Comparison of ENCODE assay signal across 8 cellular contexts in genomic region chrX:13669246-13669689, GRCh38. TPM values are rescaled to one million over a fixed set of nuclear protein-coding genes. Genes with fewer than 3 reads are reported as not detected.
A peak's percentile ranks its signal among the peaks of the same experiment; 100 is the strongest.
DNase-seq lines count a peak whose midpoint lies in the region; ATAC-seq and TF ChIP-seq lines count a peak whose summit lies in the region.

No MANE protein-coding gene starts in this region.

- no peaks in the 10 kb centered on the region for H3K27me3 Mint-ChIP-seq in CD4-positive, alpha-beta T cell

- H3K4me3 Mint-ChIP-seq in CD4-positive, alpha-beta T cell = peak overlapping the region; percentile 36

- no peaks in the 10 kb centered on the region for H4K20me1 ChIP-seq in SK-N-SH (ENCODE audit: insufficient read depth)

- H3K36me3 ChIP-seq in SK-N-SH (replicated peaks in 1 of 2; ENCODE audit: control insufficient read depth in 1 of 2, insufficient read depth in 2 of 2, low read length in 1 of 2) = no peaks in the 10 kb centered on the region
- H3K36me3 ChIP-seq in lower lobe of right lung = no peaks in the 10 kb centered on the region
- H3K36me3 ChIP-seq in transverse colon = no peaks in the 10 kb centered on the region
- H3K36me3 ChIP-seq in H7 (replicated peaks; ENCODE audit: control insufficient read depth, insufficient read depth, low read length) = no peaks in the 10 kb centered on the region

- TF ChIP-seq POLR2A in transverse colon (IDR thresholded peaks at IDR 0.05) = no peak

- H3K9me3 ChIP-seq in CD4-positive, alpha-beta T cell (ENCODE audit: control insufficient read depth, low read length) = no peaks in the 10 kb centered on the region
- H3K9me3 ChIP-seq in SK-N-SH = no peaks in the 10 kb centered on the region
- H3K9me3 ChIP-seq in lower lobe of right lung = no peaks in the 10 kb centered on the region
- no peaks in the 10 kb centered on the region for H3K9me3 ChIP-seq in transverse colon

- no peaks in the 10 kb centered on the region for H3K9me3 Mint-ChIP-seq in CD4-positive, alpha-beta T cell

- H3K4me1 Mint-ChIP-seq in CD4-positive, alpha-beta T cell (ENCODE audit: low read depth) = peaks cover 10% of the 10 kb centered on the region

- CTCF ChIA-PET in CD4-positive, alpha-beta T cell (lab: Charles Lee) = interaction anchor here (0.8 to 1.6 kb wide), 3 partner anchors 11 to 18 kb away, joined by 3 to 5 read pairs (median 3); no protein-coding TSS in a partner anchor
- CTCF ChIA-PET in SK-N-SH (lab: Yijun Ruan, JAX) = interaction anchor here (0.6 to 2.4 kb wide), 2 partner anchors 10 to 280 kb away, joined by 3 to 6 read pairs; no protein-coding TSS in a partner anchor

- in situ Hi-C loops in transverse colon (cut with MboI; ENCODE audit: low pct_ligation_motif_present in 1 of 4, low pct_unique_long_range_greater_than_20kb in 1 of 4, low sequenced_read_pairs in 3 of 4) = loop anchor here in 3 of 4 donors (10.0 to 25.0 kb wide), 3 partner anchors 366 to 707 kb away; partner anchors contain the start of gene GEMIN8 (in 1 of the 3)

- peaks cover 27% of the 10 kb centered on the region for H3K36me3 Mint-ChIP-seq in CD4-positive, alpha-beta T cell (ENCODE audit: low read depth)

- no peaks in the 10 kb centered on the region for H3K79me2 ChIP-seq in SK-N-SH (ENCODE audit: insufficient read depth)

- no peak for TF ChIP-seq RAD21 in SK-N-SH (IDR thresholded peaks at IDR 0.05; ENCODE audit: low read length)

- peaks cover 10% of the 10 kb centered on the region for H3F3A ChIP-seq in SK-N-SH (replicated peaks; ENCODE audit: insufficient read depth)

- WGBS in SK-N-SH (ENCODE audit: low lambda C conversion rate) = 6% methylated on average over 8 of the region's 8 CpGs
- 0 to 22% methylated on average over 1 to 8 of the region's 8 CpGs for WGBS in transverse colon (ENCODE audit: low coverage in 1 of 2), 2 donors

- ATAC-seq in CD4-positive, alpha-beta T cell (ENCODE audit: poor library complexity) = peak; percentile 84
- ATAC-seq in GM19351 (IDR thresholded peaks at IDR 0.05; ENCODE audit: unreplicated experiment) (peak; percentile 81), HG03439 (IDR thresholded peaks at IDR 0.05; ENCODE audit: unreplicated experiment) (peak; percentile 64), lower lobe of right lung (peak; percentile 85 to 96)

- H3K9me2 ChIP-seq in SK-N-SH = no peaks in the 10 kb centered on the region

- H3K27ac ChIP-seq in CD4-positive, alpha-beta T cell (ENCODE audit: low read depth, low read length) = no peak overlapping the region
- peak overlapping the region in 1 of 2 experiments; percentile 75; a peak in 2 of 4 replicates for H3K27ac ChIP-seq in SK-N-SH (ENCODE audit: low read depth in 2 of 2, low read length in 1 of 2)
- peak overlapping the region; percentile 68 for H3K27ac ChIP-seq in lower lobe of right lung
- peak overlapping the region; percentile 62 to 81 (median 72) for H3K27ac ChIP-seq in transverse colon

- no peaks in the 10 kb centered on the region for H3K27me3 ChIP-seq in CD4-positive, alpha-beta T cell (ENCODE audit: control insufficient read depth, insufficient read depth, low read length)
- H3K27me3 ChIP-seq in SK-N-SH (ENCODE audit: insufficient read depth) = peaks cover 6% of the 10 kb centered on the region; the same call in 1 of the 2 replicates
- no peaks in the 10 kb centered on the region for H3K27me3 ChIP-seq in lower lobe of right lung (ENCODE audit: low read depth)
- no peaks in the 10 kb centered on the region for H3K27me3 ChIP-seq in transverse colon
- H3K27me3 ChIP-seq in H7 (ENCODE audit: control insufficient read depth, insufficient read depth, low read length) = no peaks in the 10 kb centered on the region

- peak in 5 of 10 experiments; percentile 5 to 34 (median 23) for DNase-seq in CD4-positive, alpha-beta T cell
- DNase-seq in SK-N-SH = no peak
- peak; percentile 87 for DNase-seq in brain pericyte (ENCODE audit: low read depth, low spot score)
- DNase-seq in lower lobe of right lung = peak; percentile 61
- peak; percentile 82 for DNase-seq in transverse colon
- DNase-seq in H7 = no peak

- TF ChIP-seq EP300 in SK-N-SH (IDR thresholded peaks at IDR 0.05; ENCODE audit: borderline replicate concordance in 1 of 2, low read depth in 1 of 2, low read length in 1 of 2) = peak in 1 of 2 experiments; percentile 74; a peak in 2 of 4 replicates
- peak; percentile 12 for TF ChIP-seq EP300 in transverse colon (IDR thresholded peaks at IDR 0.05; ENCODE audit: low read depth)

- H3K4me1 ChIP-seq in SK-N-SH (ENCODE audit: control insufficient read depth in 1 of 2, insufficient read depth in 2 of 2, low read depth in 1 of 2, low read length in 1 of 2) (no peaks in the 10 kb centered on the region; a peak in 1 of 4 replicates), lower lobe of right lung (peaks cover 11% of the 10 kb centered on the region), transverse colon (peaks cover 4 to 15% (median 7%) of the 10 kb centered on the region in 4 donors)

- intact Hi-C loops in CD4-positive, alpha-beta T cell (cut with DNase I, micrococcal nuclease) = no loop called here
- intact Hi-C loops in lower lobe of right lung (cut with DNase I) (no loop called here), transverse colon (cut with DNase I; ENCODE audit: low total_unique reads) (loop anchor here (10.0 kb wide), 1 partner anchor 66 kb away; the partner anchor contains the start of genes OFD1 and TRAPPC2)

- no peak for TF ChIP-seq CTCF in CD4-positive, alpha-beta T cell (IDR thresholded peaks at IDR 0.05)
- TF ChIP-seq CTCF in SK-N-SH (IDR thresholded peaks at IDR 0.05) (no peak), lower lobe of right lung (IDR thresholded peaks at IDR 0.05) (no peak), transverse colon (IDR thresholded peaks at IDR 0.05) (no peak)

- H3K4me2 ChIP-seq in SK-N-SH = peak overlapping the region; percentile 43; the same call in 1 of the 2 replicates

- H3K9ac ChIP-seq in SK-N-SH = no peak overlapping the region; the same call in 1 of the 2 replicates

- H3K4me3 ChIP-seq in SK-N-SH (ENCODE audit: low read depth in 2 of 2, low read length in 1 of 2) = peak overlapping the region; percentile 6 to 33; a peak in 1 of 4 replicates
- H3K4me3 ChIP-seq in lower lobe of right lung = peak overlapping the region; percentile 5
- peak overlapping the region in 1 of 4 donors; percentile 1 for H3K4me3 ChIP-seq in transverse colon
- no peak overlapping the region for H3K4me3 ChIP-seq in H7 (ENCODE audit: insufficient read depth, low read depth, low read length)

- H2AFZ ChIP-seq in SK-N-SH (ENCODE audit: low read depth) = peak overlapping the region; percentile 81

- POLR2A ChIA-PET in CD4-positive, alpha-beta T cell (lab: Charles Lee) = interaction anchor here (0.7 to 1.4 kb wide), 3 partner anchors 16 to 66 kb away, joined by 3 to 6 read pairs (median 3); partner anchors contain the start of gene RAB9A
- POLR2A ChIA-PET in SK-N-SH (lab: Yijun Ruan, JAX) = no interaction called here

- H3K27ac Mint-ChIP-seq in CD4-positive, alpha-beta T cell = peak overlapping the region; percentile 78

TF ChIP-seq in SK-N-SH, 30 proteins besides CTCF, POLR2A, EP300 and RAD21 (continues in another document):
- TF ChIP-seq MAX (IDR thresholded peaks at IDR 0.05; ENCODE audit: low read depth) (no peak; the same call in none of the 2 replicates), NFIC (IDR thresholded peaks at IDR 0.05; ENCODE audit: borderline replicate concordance) (peak; percentile 95), MEF2A (IDR thresholded peaks at IDR 0.05; ENCODE audit: borderline replicate concordance, low read depth) (peak; percentile 14; the same call in 1 of the 2 replicates), TCF12 (IDR thresholded peaks at IDR 0.05) (peak; percentile 97), TEAD4 (IDR thresholded peaks at IDR 0.05; ENCODE audit: borderline replicate concordance, insufficient read depth) (0 out of 2 replicates have a peak, but pooled peaks have one; percentile 49), FOSL2 (IDR thresholded peaks at IDR 0.05; ENCODE audit: borderline replicate concordance, low read depth) (peak; percentile 74), JUND (IDR thresholded peaks at IDR 0.05) (peak; percentile 81), CHD2 (IDR thresholded peaks at IDR 0.05; ENCODE audit: low read length, partially characterized antibody) (no peak), ZBTB33 (IDR thresholded peaks at IDR 0.05; ENCODE audit: borderline replicate concordance, low read depth) (0 out of 2 replicates have a peak, but pooled peaks have one; percentile 46), GATA2 (CRISPR knock-in tag; IDR thresholded peaks at IDR 0.05) (no peak)

RNA-seq across cellular contexts. Expression of gene TCEANC, which starts 16.3 kb away (rescaled TPM):
- total RNA-seq in CD4-positive, alpha-beta T cell = 1 to 10 TPM; 6.5 to 8.3 TPM
- 0.84 and 1.2 TPM in 2 replicates for polyA plus RNA-seq in SK-N-SH (2012; rRNA removed)
- 1.0 and 1.2 TPM in 2 replicates for polyA plus RNA-seq in SK-N-SH (2012; cell fraction: cytosol; rRNA removed)
- polyA plus RNA-seq in SK-N-SH (2012; cell fraction: nucleus; rRNA removed) = 1.4 and 2.2 TPM in 2 replicates
- total RNA-seq in lower lobe of right lung = 8.4 TPM
- 1 to 10 TPM in 3 of 4 donors, under 1 TPM in 1; 0.20 to 9.1 (median 3.7) TPM for total RNA-seq in transverse colon
- total RNA-seq in H7 (2014; rRNA removed; shearing (Covaris generic)) = 5.0 and 6.7 TPM in 2 replicates

RNA-seq across cellular contexts. Expression of gene RAB9A, which starts 19.7 kb away (rescaled TPM):
- total RNA-seq in CD4-positive, alpha-beta T cell = 10 to 100 TPM; 21.4 to 25.2 TPM
- polyA plus RNA-seq in SK-N-SH (2012; rRNA removed) = 15.3 and 16.6 TPM in 2 replicates
- 19.6 and 29.5 TPM in 2 replicates for polyA plus RNA-seq in SK-N-SH (2012; cell fraction: cytosol; rRNA removed)
- polyA plus RNA-seq in SK-N-SH (2012; cell fraction: nucleus; rRNA removed) = 3.9 and 11.4 TPM in 2 replicates
- total RNA-seq in lower lobe of right lung = 32.8 TPM
- total RNA-seq in transverse colon = 10 to 100 TPM in 2 of 4 donors, 1 to 10 TPM in 2; 4.8 to 34.7 (median 17.0) TPM
- total RNA-seq in H7 (2014; rRNA removed; shearing (Covaris generic)) = 74.6 and 82.6 TPM in 2 replicates

Comparison
In these comparisons a context has a peak if more than half of its experiments do, and no peak if none do; other contexts are left out.
1. DNase-seq: peak in brain pericyte (single experiment), lower lobe of right lung (single experiment) and transverse colon (single experiment); none in SK-N-SH (single experiment) and H7 (single experiment).
2. Peak in every context shown above with its lines, with median percentiles within 50 percentile points of each other: ATAC-seq.